ENCODE assay signal across 1 cellular context in the genomic region with DNA sequence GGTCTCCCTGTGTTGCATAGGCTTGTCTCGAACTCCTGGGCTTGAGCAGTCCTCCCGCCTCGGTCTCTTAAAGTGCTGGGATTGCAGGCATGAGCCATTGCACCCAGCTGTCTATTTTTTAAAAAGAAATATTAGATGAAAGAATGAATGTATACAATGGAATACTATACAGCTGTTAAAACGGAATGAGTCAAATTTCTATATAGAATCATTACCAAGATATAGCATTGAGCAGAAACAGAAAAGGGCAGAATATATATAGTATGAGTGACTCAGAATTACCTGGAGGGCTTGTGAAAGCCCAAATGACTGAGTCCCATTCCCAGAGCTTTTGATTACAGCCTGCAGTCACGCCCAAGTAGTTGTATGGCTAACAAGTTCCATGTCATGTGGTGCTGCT.
TF ChIP-seq lines count a peak whose summit lies in the region.

No MANE protein-coding gene starts in this region.

TF ChIP-seq in HEK293, 187 proteins besides CTCF, POLR2A, EP300 and RAD21 (continued from another document):
- TF ChIP-seq ZNF146 (tag by site-specific recombination; IDR thresholded peaks at IDR 0.05) = peak; percentile 53
TF ChIP-seq in HEK293: peak in this region for 1.
